Comparison of ENCODE assay signal across 1 cellular context in the genomic region with DNA sequence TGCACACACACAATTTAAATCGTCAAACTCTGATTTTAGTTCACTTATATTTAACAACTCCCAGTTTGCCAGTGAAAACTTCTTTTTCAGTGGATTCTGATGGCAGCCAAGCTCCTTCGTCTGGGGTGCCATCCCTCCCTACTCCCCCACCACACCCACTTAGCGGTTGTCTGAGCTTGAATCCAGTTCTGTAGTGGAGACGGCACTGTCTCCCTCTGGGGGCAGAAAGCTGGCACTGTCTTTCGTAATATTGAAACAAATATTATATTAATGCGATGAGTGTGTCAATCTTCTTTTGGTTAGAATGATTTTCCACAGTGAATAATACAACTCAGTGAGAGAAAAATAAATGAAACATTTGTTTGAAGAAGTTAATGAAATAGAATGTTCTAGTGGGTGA.
A peak's percentile ranks its signal among the peaks of the same experiment; 100 is the strongest.
TF ChIP-seq lines count a peak whose summit lies in the region.

No MANE protein-coding gene starts in this region.

TF ChIP-seq in HepG2, 621 proteins besides CTCF, POLR2A, EP300 and RAD21:
- no peak for TF ChIP-seq MAF1 (CRISPR knock-in tag; IDR thresholded peaks at IDR 0.05; ENCODE audit: borderline replicate concordance)
- TF ChIP-seq MED1 (CRISPR knock-in tag; IDR thresholded peaks at IDR 0.05) = no peak
- no peak for TF ChIP-seq ZNF296 (CRISPR knock-in tag; conservative IDR thresholded peaks at IDR 0.05)
- no peak for TF ChIP-seq CREB1 (IDR thresholded peaks at IDR 0.05)
- no peak for TF ChIP-seq CREB1 (CRISPR knock-in tag; IDR thresholded peaks at IDR 0.05)
- TF ChIP-seq STAG1 (CRISPR knock-in tag; IDR thresholded peaks at IDR 0.05) = peak; percentile 42
- TF ChIP-seq CEBPG (CRISPR knock-in tag; IDR thresholded peaks at IDR 0.05) = peak; percentile 36; the same call in 1 of the 2 replicates
- TF ChIP-seq, protein P1, sequence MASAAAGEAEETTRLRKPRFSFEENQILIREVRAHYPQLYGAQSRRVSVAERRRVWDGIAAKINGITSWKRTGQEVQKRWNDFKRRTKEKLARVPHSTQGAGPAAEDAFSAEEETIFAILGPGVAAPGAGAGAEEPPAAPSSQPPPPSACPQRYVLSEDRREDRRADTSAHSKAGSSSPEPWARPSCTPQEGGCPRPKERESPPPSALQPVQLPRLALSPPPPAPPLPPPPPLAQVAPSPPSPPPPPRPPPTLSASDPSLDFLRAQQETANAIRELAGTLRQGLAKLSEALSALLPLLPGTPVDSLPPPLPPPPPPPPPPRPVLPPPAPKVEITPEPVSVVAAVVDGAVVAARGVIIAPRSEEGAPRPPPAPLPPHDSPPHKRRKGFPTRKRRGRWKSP (CRISPR knock-in tag; IDR thresholded peaks at IDR 0.05) = no peak
- no peak for TF ChIP-seq ISL2 (CRISPR knock-in tag; IDR thresholded peaks at IDR 0.05)
- no peak for TF ChIP-seq TAF15 (IDR thresholded peaks at IDR 0.05; ENCODE audit: low read depth, low read length, poor library complexity, severe bottlenecking)
- TF ChIP-seq, protein P2, sequence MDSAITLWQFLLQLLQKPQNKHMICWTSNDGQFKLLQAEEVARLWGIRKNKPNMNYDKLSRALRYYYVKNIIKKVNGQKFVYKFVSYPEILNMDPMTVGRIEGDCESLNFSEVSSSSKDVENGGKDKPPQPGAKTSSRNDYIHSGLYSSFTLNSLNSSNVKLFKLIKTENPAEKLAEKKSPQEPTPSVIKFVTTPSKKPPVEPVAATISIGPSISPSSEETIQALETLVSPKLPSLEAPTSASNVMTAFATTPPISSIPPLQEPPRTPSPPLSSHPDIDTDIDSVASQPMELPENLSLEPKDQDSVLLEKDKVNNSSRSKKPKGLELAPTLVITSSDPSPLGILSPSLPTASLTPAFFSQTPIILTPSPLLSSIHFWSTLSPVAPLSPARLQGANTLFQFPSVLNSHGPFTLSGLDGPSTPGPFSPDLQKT (CRISPR knock-in tag; IDR thresholded peaks at IDR 0.05; ENCODE audit: borderline replicate concordance) = no peak
- TF ChIP-seq SMC3 (IDR thresholded peaks at IDR 0.05; ENCODE audit: low read length) = peak; percentile 25; the same call in 1 of the 2 replicates
